ENCODE assay signal across 8 cellular contexts in genomic region chr13:110915057-110915873, GRCh38. TPM values are rescaled to one million over a fixed set of nuclear protein-coding genes. Genes with fewer than 3 reads are reported as not detected.
DNase-seq lines count a peak whose midpoint lies in the region; ATAC-seq and TF ChIP-seq lines count a peak whose summit lies in the region.

Gene ANKRD10 (minus strand): TSS chr13:110915069. CDS start chr13:110914934, 135 bp downstream.

- peak; percentile 76 to 98 (median 91) for TF ChIP-seq CTCF in dorsolateral prefrontal cortex (IDR thresholded peaks at IDR 0.05 in 54 of 56, conservative IDR thresholded peaks at IDR 0.05 in 2 of 56; ENCODE audit: low read depth in 1 of 56, partially characterized antibody in 56 of 56)
- TF ChIP-seq CTCF in lower leg skin (IDR thresholded peaks at IDR 0.05) = no peak

- DNase-seq in CD4-positive, alpha-beta memory T cell = peak; percentile 90 to 94 (median 91)
- peak; percentile 98 for DNase-seq in HK-2 (ENCODE audit: unreplicated experiment)
- DNase-seq in NCI-H82 treated with DMSO at 0.1 percent for 48 hours (lab: John Stamatoyannopoulos, UW; ENCODE audit: unreplicated experiment) = peak; percentile 100
- DNase-seq in activated CD4-positive, alpha-beta memory T cell treated with anti-CD3 and anti-CD28 coated beads for 36 hours = peak; percentile 98
- peak; percentile 96 to 99 (median 97) for DNase-seq in dorsolateral prefrontal cortex
- peak; percentile 97 to 100 for DNase-seq in lower leg skin (ENCODE audit: low spot score in 2 of 2)
- peak; percentile 94 to 98 for DNase-seq in stimulated activated CD4-positive, alpha-beta T cell treated with anti-CD3 and anti-CD28 coated beads, Interleukin-4, amount 100 ng/mL, for 48 hours (ENCODE audit: low read depth in 2 of 2)

- WGBS in lower leg skin, 2 donors = 1% methylated on average over 26 to 54 of the region's 81 CpGs

- H3K4me1 Mint-ChIP-seq in CD4-positive, alpha-beta memory T cell = peaks cover 20 to 52% (median 37%) of the 10 kb centered on the region in 4 donors
- peaks cover 46% of the 10 kb centered on the region for H3K4me1 Mint-ChIP-seq in activated CD4-positive, alpha-beta memory T cell treated with anti-CD3 and anti-CD28 coated beads for 36 hours (ENCODE audit: low read depth)

- no peaks in the 10 kb centered on the region for H3K9me3 ChIP-seq in CD4-positive, alpha-beta memory T cell (ENCODE audit: control insufficient read depth in 1 of 2, low read length in 2 of 2)

- ATAC-seq in GM19452 (IDR thresholded peaks at IDR 0.05; ENCODE audit: unreplicated experiment) = peak; percentile 77

- intact Hi-C loops in CD4-positive, alpha-beta memory T cell (cut with micrococcal nuclease) = loop anchor here (1.0 to 10.0 kb wide), 6 partner anchors 201 to 1128 kb away; partner anchors contain the start of genes IRS2, NAXD and RAB20
- intact Hi-C loops in activated CD4-positive, alpha-beta memory T cell treated with anti-CD3 and anti-CD28 coated beads for 36 hours (cut with micrococcal nuclease) = loop anchor here (1.0 to 10.0 kb wide), 7 partner anchors 28 to 301 kb away; no protein-coding TSS in a partner anchor
- intact Hi-C loops in dorsolateral prefrontal cortex (cut with DNase I) (loop anchor here (1.0 to 10.0 kb wide), 9 partner anchors 135 to 530 kb away; partner anchors contain the start of genes NAXD (in 2 of the 2) and ING1 (in 1 of the 2)), lower leg skin (cut with DNase I; ENCODE audit: low total_unique reads) (no loop called here)

- no peaks in the 10 kb centered on the region for H3K27me3 ChIP-seq in CD4-positive, alpha-beta memory T cell (ENCODE audit: insufficient read depth, low read length)
- H3K27me3 ChIP-seq in dorsolateral prefrontal cortex = no peaks in the 10 kb centered on the region

- H3K27ac Mint-ChIP-seq in CD4-positive, alpha-beta memory T cell = peak within 1 kb of the TSS; percentile 90 to 96 (median 95)
- H3K27ac Mint-ChIP-seq in activated CD4-positive, alpha-beta memory T cell treated with anti-CD3 and anti-CD28 coated beads for 36 hours = peak within 1 kb of the TSS; percentile 94

- H3K4me3 ChIP-seq in CD4-positive, alpha-beta memory T cell (ENCODE audit: low read length in 2 of 2) = peak within 1 kb of the TSS; percentile 26 to 89
- H3K4me3 ChIP-seq in dorsolateral prefrontal cortex (peak within 1 kb of the TSS; percentile 69 to 100 (median 93)), lower leg skin (ENCODE audit: low read depth, poor library complexity, severe bottlenecking) (peak within 1 kb of the TSS; percentile 95)

- POLR2A ChIA-PET in CD4-positive, alpha-beta memory T cell (lab: Charles Lee; ENCODE audit: partially characterized antibody) = interaction anchor here (0.7 to 2.9 kb wide), 12 partner anchors 11 to 353 kb away, joined by 3 to 48 read pairs (median 4); partner anchors contain the start of genes CARS2, ING1 and NAXD
- POLR2A ChIA-PET in activated CD4-positive, alpha-beta memory T cell treated with anti-CD3 and anti-CD28 coated beads for 36 hours (lab: Charles Lee) = interaction anchor here (0.7 to 1.7 kb wide), 7 partner anchors 13 to 300 kb away, joined by 3 to 8 read pairs (median 4); partner anchors contain the start of gene NAXD

- H3K27ac ChIP-seq in CD4-positive, alpha-beta memory T cell (ENCODE audit: low read depth, low read length) = peak within 1 kb of the TSS; percentile 77
- H3K27ac ChIP-seq in dorsolateral prefrontal cortex = peak within 1 kb of the TSS; percentile 93 to 100 (median 98)

- H3K36me3 Mint-ChIP-seq in CD4-positive, alpha-beta memory T cell = peaks cover 0 to 9% of the 10 kb centered on the region in 2 donors
- H3K36me3 Mint-ChIP-seq in activated CD4-positive, alpha-beta memory T cell treated with anti-CD3 and anti-CD28 coated beads for 36 hours = peaks cover 16% of the 10 kb centered on the region

- CTCF ChIA-PET in CD4-positive, alpha-beta memory T cell (lab: Charles Lee; ENCODE audit: partially characterized antibody) = interaction anchor here (0.6 to 1.7 kb wide), 9 partner anchors 9 to 268 kb away, joined by 3 to 10 read pairs (median 3); no protein-coding TSS in a partner anchor
- CTCF ChIA-PET in activated CD4-positive, alpha-beta memory T cell treated with anti-CD3 and anti-CD28 coated beads for 36 hours (lab: Charles Lee) = interaction anchor here (0.6 to 1.7 kb wide), 25 partner anchors 9 to 243 kb away, joined by 3 to 12 read pairs (median 4); no protein-coding TSS in a partner anchor

- H3K27me3 Mint-ChIP-seq in CD4-positive, alpha-beta memory T cell = no peaks in the 10 kb centered on the region
- H3K27me3 Mint-ChIP-seq in activated CD4-positive, alpha-beta memory T cell treated with anti-CD3 and anti-CD28 coated beads for 36 hours = no peaks in the 10 kb centered on the region

- peaks cover 3% of the 10 kb centered on the region for H3K36me3 ChIP-seq in CD4-positive, alpha-beta memory T cell (ENCODE audit: insufficient read depth, low read length)

- no peaks in the 10 kb centered on the region for H3K9me3 Mint-ChIP-seq in CD4-positive, alpha-beta memory T cell
- no peaks in the 10 kb centered on the region for H3K9me3 Mint-ChIP-seq in activated CD4-positive, alpha-beta memory T cell treated with anti-CD3 and anti-CD28 coated beads for 36 hours

- peak within 1 kb of the TSS; percentile 89 to 95 (median 92) for H3K4me3 Mint-ChIP-seq in CD4-positive, alpha-beta memory T cell
- peak within 1 kb of the TSS; percentile 87 for H3K4me3 Mint-ChIP-seq in activated CD4-positive, alpha-beta memory T cell treated with anti-CD3 and anti-CD28 coated beads for 36 hours

- peaks cover 39% of the 10 kb centered on the region for H3K4me1 ChIP-seq in CD4-positive, alpha-beta memory T cell (ENCODE audit: insufficient read depth, low read length)

- TF ChIP-seq POLR2A in lower leg skin (IDR thresholded peaks at IDR 0.05) = peak in 1 of 2 donors; percentile 32

RNA-seq across cellular contexts. Expression of gene ANKRD10, which starts in this region (rescaled TPM):
- total RNA-seq in CD4-positive, alpha-beta memory T cell = 100 to 1,000 TPM; 127 to 140 TPM
- polyA plus RNA-seq in CD4-positive, alpha-beta memory T cell = 10 to 100 TPM; 53.0 to 63.2 TPM
- total RNA-seq in activated CD4-positive, alpha-beta memory T cell treated with anti-CD3 and anti-CD28 coated beads for 36 hours = 10 to 100 TPM; 83.9 to 97.8 TPM
- total RNA-seq in dorsolateral prefrontal cortex (100 to 1,000 TPM; 107 to 197 (median 145) TPM), lower leg skin (10 to 100 TPM; 37.3 to 51.8 (median 46.9) TPM)

Comparison
In these comparisons a context has a peak if more than half of its experiments do, and no peak if none do; other contexts are left out.
1. Peak in every context shown above with its lines: DNase-seq, ATAC-seq, H3K4me3 ChIP-seq and H3K27ac ChIP-seq.
2. CTCF ChIP-seq: peak in dorsolateral prefrontal cortex (56 of 56); none in lower leg skin (0 of 3).